11 cellular contexts compared by ENCODE assay signal in the genomic region with DNA sequence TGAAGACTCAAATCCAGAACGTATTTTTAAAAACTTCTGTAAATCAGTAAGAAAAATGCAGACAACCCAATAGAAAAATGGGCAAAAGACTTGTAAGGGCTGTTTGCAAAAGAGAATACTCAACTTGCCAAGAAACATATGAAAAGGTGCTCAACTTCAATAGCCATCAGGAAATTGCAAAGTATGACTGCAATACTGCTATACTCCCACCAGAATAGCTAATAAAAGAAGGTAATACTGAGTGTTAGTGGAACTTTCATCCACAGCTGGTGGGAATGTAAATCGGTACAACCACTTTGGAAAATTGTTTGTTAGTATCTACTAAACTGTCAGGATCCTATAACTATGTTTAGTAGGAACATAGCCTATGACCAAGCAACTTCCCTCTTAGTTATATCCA. TPM values are rescaled to one million over a fixed set of nuclear protein-coding genes. Genes with fewer than 3 reads are reported as not detected.
"Had no signal": no experiment of that assay in that cellular context is flagged by ENCODE, and none has a peak within 500 bp of the region (broad histone marks: within the 10 kb centered on the region; RNA-seq: fewer than 3 reads in every experiment).

No MANE protein-coding gene starts in this region.

- H2AFZ ChIP-seq: GM23248 had no signal

- H3K4me2 ChIP-seq: KMS-11 had no signal

- DNase-seq: GM23248, GOT3, H7, HFFc6, IMR-90, KBM-7 had no signal

- H3K4me3 ChIP-seq: GM23248, HAP-1 had no signal

- H3K36me3 ChIP-seq: HAP-1 had no signal

- H3K27ac ChIP-seq: GM23248, HL-60, KMS-11 had no signal

- H3K9ac ChIP-seq: GM23248, KMS-11 had no signal

- H3K9me3 ChIP-seq: HAP-1 had no signal

RNA-seq across cellular contexts. Expression of a gene that starts 48.1 kb away (rescaled TPM):
- total RNA-seq: GM23248, H4, H7, HT1080, IMR-90 had no signal
- polyA plus RNA-seq: GM23248 had no signal
